ENCODE assay signal across 8 cellular contexts in the genomic region with DNA sequence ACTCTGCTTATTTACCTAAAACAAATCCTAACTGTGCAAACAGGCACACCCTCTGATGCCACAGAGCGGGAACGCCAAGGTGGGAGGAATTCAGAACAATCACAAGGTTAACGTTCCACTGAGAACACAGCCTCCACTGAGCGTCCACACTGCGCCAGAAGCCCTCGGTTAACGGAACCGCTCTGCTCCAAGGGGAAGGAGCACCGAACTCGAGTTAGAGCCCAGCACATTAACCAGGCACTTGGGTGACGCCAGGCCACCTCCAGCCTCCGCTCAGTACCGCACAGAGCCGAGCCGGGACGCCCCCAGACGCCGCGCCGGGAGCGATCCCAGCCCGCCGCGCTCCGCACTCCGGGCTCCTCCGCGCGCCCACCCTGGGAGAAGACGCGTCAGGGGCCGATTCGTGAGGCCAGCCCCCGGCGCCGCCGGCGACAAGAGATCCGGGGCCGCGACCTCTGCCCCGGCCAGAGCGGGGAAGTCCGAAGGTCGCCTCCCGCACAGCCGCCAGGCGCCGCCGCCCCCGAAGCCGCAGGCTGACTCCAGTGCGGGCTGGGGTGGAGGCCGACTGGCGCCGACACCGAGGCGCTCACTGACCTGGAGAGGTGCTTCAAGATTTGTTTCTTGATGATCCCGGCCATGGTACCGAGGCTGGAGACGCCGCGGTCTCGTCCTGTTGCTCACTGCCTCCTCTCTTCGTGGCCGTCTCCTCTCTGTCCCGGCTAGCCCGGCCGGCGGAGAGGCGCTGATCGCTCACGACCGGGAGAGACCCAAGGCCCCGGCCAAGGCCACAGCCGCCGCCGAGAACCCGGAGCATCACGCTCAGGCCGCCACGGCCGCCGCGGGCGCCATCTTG. TPM values are rescaled to one million over a fixed set of nuclear protein-coding genes. Genes with fewer than 3 reads are reported as not detected.
A peak's percentile ranks its signal among the peaks of the same experiment; 100 is the strongest.
DNase-seq lines count a peak whose midpoint lies in the region; ATAC-seq and TF ChIP-seq lines count a peak whose summit lies in the region.

No MANE protein-coding gene starts in this region.

- H3K4me3 Mint-ChIP-seq in activated T-helper 2 cell treated with anti-CD3 and anti-CD28 coated beads, Interferon-gamma antibody, Interleukin-2, Interleukin-4, amounts not matched to agents 10 μg/mL and 5 μg/mL and 100 μg/mL, durations not matched to agents 14 hours and 24 hours and 36 hours (ENCODE audit: low read depth): peak overlapping the region; percentile 94

- H3K4me1 Mint-ChIP-seq in activated T-helper 2 cell treated with anti-CD3 and anti-CD28 coated beads, Interferon-gamma antibody, Interleukin-2, Interleukin-4, amounts not matched to agents 10 μg/mL and 5 μg/mL and 100 μg/mL, durations not matched to agents 14 hours and 24 hours and 36 hours (ENCODE audit: low read depth): peaks cover 44% of the 10 kb centered on the region

- no peaks in the 10 kb centered on the region for H3K9me3 Mint-ChIP-seq in activated T-helper 2 cell treated with anti-CD3 and anti-CD28 coated beads, Interferon-gamma antibody, Interleukin-2, Interleukin-4, amounts not matched to agents 10 μg/mL and 5 μg/mL and 100 μg/mL, durations not matched to agents 14 hours and 24 hours and 36 hours

- no peaks in the 10 kb centered on the region for H3K9me3 ChIP-seq in neutrophil

- ATAC-seq in GM19023 (IDR thresholded peaks at IDR 0.05; ENCODE audit: unreplicated experiment) (peak; percentile 52), HG03159 (IDR thresholded peaks at IDR 0.05; ENCODE audit: unreplicated experiment) (peak; percentile 49)

- DNase-seq in C1 segment of cervical spinal cord (lab: John Stamatoyannopoulos, UW) (peak in 12 of 14 donors; percentile 36 to 86 (median 64)), NCI-H82 treated with DMSO at 0.1 percent for 48 hours (lab: John Stamatoyannopoulos, UW; ENCODE audit: unreplicated experiment) (peak; percentile 6), foreskin melanocyte (peak; percentile 32), ureter (ENCODE audit: low spot score) (peak; percentile 54)
- peak; percentile 40 for DNase-seq in activated T-helper 2 cell treated with anti-CD3 and anti-CD28 coated beads, Interferon-gamma antibody, Interleukin-2, Interleukin-4, amounts not matched to agents 10 μg/mL and 5 μg/mL and 100 μg/mL, durations not matched to agents 14 hours and 24 hours and 36 hours (ENCODE audit: low spot score)

- H3K27me3 ChIP-seq in neutrophil: no peaks in the 10 kb centered on the region

- peak overlapping the region; percentile 93 to 97 for H3K4me3 ChIP-seq in neutrophil (ENCODE audit: low read depth in 1 of 2, low read length in 1 of 2)

- peaks cover 48 to 50% of the 10 kb centered on the region in 2 experiments for H3K4me1 ChIP-seq in neutrophil (ENCODE audit: control insufficient read depth in 1 of 2, insufficient read depth in 1 of 2, low read depth in 1 of 2, low read length in 1 of 2)

- no peak for TF ChIP-seq CTCF in neutrophil (IDR thresholded peaks at IDR 0.05)

- no peaks in the 10 kb centered on the region for H3K36me3 ChIP-seq in neutrophil

- peak overlapping the region; percentile 98 for H3K27ac ChIP-seq in neutrophil

- intact Hi-C loops in activated T-helper 2 cell treated with anti-CD3 and anti-CD28 coated beads, Interferon-gamma antibody, Interleukin-2, Interleukin-4, amounts not matched to agents 10 μg/mL and 5 μg/mL and 100 μg/mL, durations not matched to agents 14 hours and 24 hours and 36 hours (cut with micrococcal nuclease): loop anchor here (1.0 to 2.0 kb wide), 4 partner anchors 41 to 124 kb away; a partner anchor contains a TSS

- H3K36me3 Mint-ChIP-seq in activated T-helper 2 cell treated with anti-CD3 and anti-CD28 coated beads, Interferon-gamma antibody, Interleukin-2, Interleukin-4, amounts not matched to agents 10 μg/mL and 5 μg/mL and 100 μg/mL, durations not matched to agents 14 hours and 24 hours and 36 hours (ENCODE audit: low read depth): peaks cover 28% of the 10 kb centered on the region

- no peaks in the 10 kb centered on the region for H3K27me3 Mint-ChIP-seq in activated T-helper 2 cell treated with anti-CD3 and anti-CD28 coated beads, Interferon-gamma antibody, Interleukin-2, Interleukin-4, amounts not matched to agents 10 μg/mL and 5 μg/mL and 100 μg/mL, durations not matched to agents 14 hours and 24 hours and 36 hours (ENCODE audit: low read depth)

- H3K27ac Mint-ChIP-seq in activated T-helper 2 cell treated with anti-CD3 and anti-CD28 coated beads, Interferon-gamma antibody, Interleukin-2, Interleukin-4, amounts not matched to agents 10 μg/mL and 5 μg/mL and 100 μg/mL, durations not matched to agents 14 hours and 24 hours and 36 hours: peak overlapping the region; percentile 98

RNA-seq across cellular contexts. Expression of a gene that starts 0.5 kb away (rescaled TPM):
- total RNA-seq in activated T-helper 2 cell treated with anti-CD3 and anti-CD28 coated beads, Interferon-gamma antibody, Interleukin-2, Interleukin-4, amounts not matched to agents 10 μg/mL and 5 μg/mL and 100 μg/mL, durations not matched to agents 14 hours and 24 hours and 36 hours: 69.0 and 73.2 TPM in 2 replicates
- total RNA-seq in ureter: 25.6 TPM

RNA-seq across cellular contexts. Expression of a gene that starts 58.4 kb away (rescaled TPM):
- total RNA-seq in activated T-helper 2 cell treated with anti-CD3 and anti-CD28 coated beads, Interferon-gamma antibody, Interleukin-2, Interleukin-4, amounts not matched to agents 10 μg/mL and 5 μg/mL and 100 μg/mL, durations not matched to agents 14 hours and 24 hours and 36 hours: 40.4 and 42.1 TPM in 2 replicates
- total RNA-seq in ureter: 33.1 TPM

Comparison
In these comparisons a context has a peak if more than half of its experiments do, and no peak if none do; other contexts are left out.
1. Peak in every context shown above with its lines: DNase-seq, ATAC-seq, H3K4me3 ChIP-seq and H3K27ac ChIP-seq.
2. DNase-seq: peak in every context shown above with its lines; median percentile 64 in C1 segment of cervical spinal cord; 54 in ureter; 40 in activated T-helper 2 cell treated with anti-CD3 and anti-CD28 coated beads, Interferon-gamma antibody, Interleukin-2, Interleukin-4, amounts not matched to agents 10 μg/mL and 5 μg/mL and 100 μg/mL, durations not matched to agents 14 hours and 24 hours and 36 hours; 32 in foreskin melanocyte; 6 in NCI-H82 treated with DMSO at 0.1 percent for 48 hours.